In genomic region chr4:151227731-151228130, GRCh38 we compare ENCODE assay signal across 10 cellular contexts. TPM values are rescaled to one million over a fixed set of nuclear protein-coding genes. Genes with fewer than 3 reads are reported as not detected.
DNase-seq lines count a peak whose midpoint lies in the region; ATAC-seq, FAIRE-seq and TF ChIP-seq lines count a peak whose summit lies in the region.
"Had no signal": no experiment of that assay in that cellular context is flagged by ENCODE, and none has a peak within 500 bp of the region (broad histone marks: within the 10 kb centered on the region; RNA-seq: fewer than 3 reads in every experiment).

No MANE protein-coding gene starts in this region.

- H3K27ac ChIP-seq in OCI-LY3 (ENCODE audit: low read length) (peak overlapping the region; percentile 51), mesendoderm (ENCODE audit: low read depth, low read length) (no peak overlapping the region), tibial artery (peak overlapping the region; percentile 72 to 79), kidney (ENCODE audit: low read depth in 2 of 2, low read length in 2 of 2) (no peak overlapping the region)
- H3K27ac ChIP-seq: KMS-11 had no signal

- no peaks in the 10 kb centered on the region for H3K27me3 ChIP-seq in OCI-LY3 (ENCODE audit: low read depth, low read length)
- H3K27me3 ChIP-seq in mesendoderm (ENCODE audit: insufficient read depth, low read length, poor library complexity) = no peaks in the 10 kb centered on the region
- H3K27me3 ChIP-seq in tibial artery = no peaks in the 10 kb centered on the region

- H3K4me3 ChIP-seq in OCI-LY3 (ENCODE audit: low read length) = peak overlapping the region; percentile 63
- no peak overlapping the region for H3K4me3 ChIP-seq in mesendoderm (ENCODE audit: low read length)
- peak overlapping the region; percentile 49 to 56 for H3K4me3 ChIP-seq in tibial artery
- H3K4me3 ChIP-seq in kidney (ENCODE audit: low read length in 2 of 2) = peak overlapping the region in 1 of 2 donors; percentile 10

- intact Hi-C loops in tibial artery (cut with DNase I; ENCODE audit: low total_unique reads) (loop anchor here (10.0 kb wide), 1 partner anchor 97 kb away; the partner anchor contains the start of gene SH3D19), kidney (cut with DNase I) (no loop called here)

- no peak overlapping the region for H2BK15ac ChIP-seq in mesendoderm (replicated peaks; ENCODE audit: low read depth)

- no peak overlapping the region for H3K18ac ChIP-seq in mesendoderm (ENCODE audit: low read length)

- H3K9ac ChIP-seq in OCI-LY3 (ENCODE audit: low read length) = peak overlapping the region; percentile 26; the same call in 1 of the 2 replicates
- no peak overlapping the region for H3K9ac ChIP-seq in mesendoderm (ENCODE audit: low read length)
- no peak overlapping the region for H3K9ac ChIP-seq in kidney (ENCODE audit: low read length in 2 of 2)
- H3K9ac ChIP-seq: KMS-11 had no signal

- H2AK5ac ChIP-seq in mesendoderm (ENCODE audit: low read length) = no peak overlapping the region

- peak overlapping the region; percentile 64 for H2AFZ ChIP-seq in OCI-LY3 (ENCODE audit: low read depth, low read length)

- peaks cover 2% of the 10 kb centered on the region for H3K79me1 ChIP-seq in mesendoderm (ENCODE audit: low read length)

- H3K23ac ChIP-seq in mesendoderm (ENCODE audit: low read length) = no peak overlapping the region

- no peak overlapping the region for H3K56ac ChIP-seq in mesendoderm (ENCODE audit: low read length)

- H2BK5ac ChIP-seq in mesendoderm (ENCODE audit: low read length) = no peak overlapping the region

- peaks cover 41% of the 10 kb centered on the region for H3K4me1 ChIP-seq in OCI-LY3 (ENCODE audit: low read length)
- H3K4me1 ChIP-seq in mesendoderm (ENCODE audit: control insufficient read depth, low read depth, low read length) = peaks cover 2% of the 10 kb centered on the region
- H3K4me1 ChIP-seq in tibial artery = peaks cover 0 to 41% (median 0%) of the 10 kb centered on the region in 4 donors
- H3K4me1 ChIP-seq in kidney (ENCODE audit: control insufficient read depth in 1 of 2, insufficient read depth in 1 of 2, low read depth in 1 of 2, low read length in 2 of 2) = no peaks in the 10 kb centered on the region

- H3K79me2 ChIP-seq in OCI-LY3 (ENCODE audit: low read length) (no peaks in the 10 kb centered on the region), mesendoderm (ENCODE audit: control insufficient read depth, insufficient read depth, low read length) (no peaks in the 10 kb centered on the region)

- peak; percentile 57 for DNase-seq in mesendoderm
- peak; percentile 89 for DNase-seq in tibial artery
- no peak for DNase-seq in kidney
- DNase-seq in NOMO-1 treated with DMSO at 0.1 percent for 48 hours (lab: John Stamatoyannopoulos, UW; ENCODE audit: unreplicated experiment) = no peak
- DNase-seq: activated CD4-positive, alpha-beta T cell treated with anti-CD3 and anti-CD28 coated beads for 1 hour had no signal

- H4K8ac ChIP-seq in mesendoderm (ENCODE audit: low read depth, low read length) = no peak overlapping the region

- TF ChIP-seq CTCF in OCI-LY3 (IDR thresholded peaks at IDR 0.05; ENCODE audit: low read depth, low read length) (no peak), tibial artery (IDR thresholded peaks at IDR 0.05) (peak in 1 of 2 experiments; percentile 6), kidney (IDR thresholded peaks at IDR 0.05; ENCODE audit: borderline replicate concordance, extremely low read depth, insufficient read depth) (no peak)

- FAIRE-seq in kidney (lab: Jason Lieb, UNC) = no peak

- H4K20me1 ChIP-seq in OCI-LY3 (ENCODE audit: insufficient read depth, low read length) = no peaks in the 10 kb centered on the region

- H3K9me3 ChIP-seq in OCI-LY3 (ENCODE audit: insufficient read depth, low read length) (no peaks in the 10 kb centered on the region), tibial artery (no peaks in the 10 kb centered on the region), kidney (ENCODE audit: control insufficient read depth in 1 of 2, low read length in 2 of 2) (no peaks in the 10 kb centered on the region)

- H4K5ac ChIP-seq in mesendoderm (ENCODE audit: low read length) = no peak overlapping the region

- no peak overlapping the region for H3K4ac ChIP-seq in mesendoderm (ENCODE audit: low read depth, low read length)

- H3K4me2 ChIP-seq in OCI-LY3 (ENCODE audit: low read length) = peak overlapping the region; percentile 72
- H3K4me2 ChIP-seq in mesendoderm (ENCODE audit: low read length) = no peak overlapping the region
- H3K4me2 ChIP-seq: KMS-11 had no signal

- H3K36me3 ChIP-seq in OCI-LY3 (replicated peaks; ENCODE audit: low read depth, low read length) (no peaks in the 10 kb centered on the region), mesendoderm (ENCODE audit: control insufficient read depth, insufficient read depth, low read length) (no peaks in the 10 kb centered on the region), tibial artery (no peaks in the 10 kb centered on the region), kidney (ENCODE audit: control insufficient read depth in 1 of 2, insufficient read depth in 2 of 2, low read length in 2 of 2) (no peaks in the 10 kb centered on the region)

- ATAC-seq in esophagus mucosa (peak; percentile 94), GM18498 (IDR thresholded peaks at IDR 0.05; ENCODE audit: unreplicated experiment) (no peak), GM21619 (IDR thresholded peaks at IDR 0.05; ENCODE audit: unreplicated experiment) (no peak)

- no CpG with 5 or more reads among the region's 3 CpGs for WGBS in mesendoderm (ENCODE audit: extremely low coverage, insufficient coverage, low lambda C conversion rate)

- no peak overlapping the region for H2BK120ac ChIP-seq in mesendoderm (ENCODE audit: low read depth, low read length)

RNA-seq across cellular contexts. Expression of gene PRSS48, which starts 49.2 kb away (rescaled TPM):
- total RNA-seq in esophagus mucosa = not detected
- polyA plus RNA-seq in mesendoderm (2013, experiment 1 of 2) = not detected
- polyA plus RNA-seq in mesendoderm (2013, experiment 2 of 2) = not detected
- total RNA-seq in kidney = not detected
- not detected for polyA plus RNA-seq in kidney (ENCODE audit: insufficient read depth, low read depth, low replicate concordance)

Comparison
In these comparisons a context has a peak if more than half of its experiments do, and no peak if none do; other contexts are left out.
1. H3K27ac ChIP-seq: peak in OCI-LY3 (single experiment) and tibial artery (2 of 2); none in mesendoderm (single experiment) and kidney (0 of 2).
2. DNase-seq: peak in mesendoderm (single experiment) and tibial artery (2 of 2); none in kidney (single experiment) and NOMO-1 treated with DMSO at 0.1 percent for 48 hours (single experiment).